22 cellular contexts compared by ENCODE assay signal in genomic region chr9:121640486-121641227, GRCh38. TPM values are rescaled to one million over a fixed set of nuclear protein-coding genes. Genes with fewer than 3 reads are reported as not detected.
DNase-seq lines count a peak whose midpoint lies in the region; ATAC-seq, FAIRE-seq and TF ChIP-seq lines count a peak whose summit lies in the region.
"Had no signal": no experiment of that assay in that cellular context is flagged by ENCODE, and none has a peak within 500 bp of the region (broad histone marks: within the 10 kb centered on the region; RNA-seq: fewer than 3 reads in every experiment).

No MANE protein-coding gene starts in this region.

- intact Hi-C loops in Right ventricle myocardium inferior (cut with DNase I) = loop anchor here (5.0 kb wide), 1 partner anchor 52 kb away; no protein-coding TSS in a partner anchor
- intact Hi-C loops in pancreas (cut with DNase I) = no loop called here

- 80 to 81% methylated on average over 2 of the region's 2 CpGs for WGBS in pancreas, 2 donors

- H3K9me3 ChIP-seq in cardiac muscle cell (ENCODE audit: low read depth) = no peaks in the 10 kb centered on the region
- no peaks in the 10 kb centered on the region for H3K9me3 ChIP-seq in right atrium auricular region
- no peaks in the 10 kb centered on the region for H3K9me3 ChIP-seq in pancreas
- H3K9me3 ChIP-seq in Karpas-422 (ENCODE audit: low read length) = no peaks in the 10 kb centered on the region
- H3K9me3 ChIP-seq: right lobe of liver, SJCRH30 had no signal

- no peaks in the 10 kb centered on the region for H4K20me1 ChIP-seq in Karpas-422 (ENCODE audit: insufficient read depth, low read depth, low read length)

- H3K27me3 Mint-ChIP-seq in activated CD4-positive, alpha-beta T cell treated with anti-CD3 and anti-CD28 coated beads, Interleukin-2, amount 10 ng/mL, durations not matched to agents 7 days and 5 days = peaks cover 2% of the 10 kb centered on the region
- H3K27me3 Mint-ChIP-seq: stimulated activated naive CD8-positive, alpha-beta T cell treated with anti-CD3 and anti-CD28 coated beads, Interleukin-15, Interleukin-2, amounts not matched to agents 100 ng/mL and 50 ng/mL, for 24 hours had no signal

- no peak overlapping the region for H3K27ac Mint-ChIP-seq in activated CD4-positive, alpha-beta T cell treated with anti-CD3 and anti-CD28 coated beads, Interleukin-2, amount 10 ng/mL, durations not matched to agents 7 days and 5 days
- H3K27ac Mint-ChIP-seq: activated naive CD4-positive, alpha-beta T cell treated with anti-CD3 and anti-CD28 coated beads, Interleukin-2, amount 10 ng/mL, durations not matched to agents 7 days and 5 days; B cell; stimulated activated naive CD8-positive, alpha-beta T cell treated with anti-CD3 and anti-CD28 coated beads, Interleukin-15, Interleukin-2, amounts not matched to agents 100 ng/mL and 50 ng/mL, for 24 hours; T-helper 17 cell had no signal

- H3K9me3 Mint-ChIP-seq in activated CD4-positive, alpha-beta T cell treated with anti-CD3 and anti-CD28 coated beads, Interleukin-2, amount 10 ng/mL, durations not matched to agents 7 days and 5 days = no peaks in the 10 kb centered on the region
- H3K9me3 Mint-ChIP-seq: activated naive CD4-positive, alpha-beta T cell treated with anti-CD3 and anti-CD28 coated beads, Interleukin-2, amount 10 ng/mL, durations not matched to agents 7 days and 5 days; H9; stimulated activated naive CD8-positive, alpha-beta T cell treated with anti-CD3 and anti-CD28 coated beads, Interleukin-15, Interleukin-2, amounts not matched to agents 100 ng/mL and 50 ng/mL, for 24 hours had no signal

- no peak overlapping the region for H3K4me3 Mint-ChIP-seq in activated CD4-positive, alpha-beta T cell treated with anti-CD3 and anti-CD28 coated beads, Interleukin-2, amount 10 ng/mL, durations not matched to agents 7 days and 5 days
- H3K4me3 Mint-ChIP-seq: activated naive CD4-positive, alpha-beta T cell treated with anti-CD3 and anti-CD28 coated beads, Interleukin-2, amount 10 ng/mL, durations not matched to agents 7 days and 5 days; B cell; H9; stimulated activated naive CD8-positive, alpha-beta T cell treated with anti-CD3 and anti-CD28 coated beads, Interleukin-15, Interleukin-2, amounts not matched to agents 100 ng/mL and 50 ng/mL, for 24 hours had no signal

- CTCF ChIA-PET in activated CD4-positive, alpha-beta T cell treated with anti-CD3 and anti-CD28 coated beads, Interleukin-2, amount 10 ng/mL, durations not matched to agents 7 days and 5 days (lab: Charles Lee) = interaction anchor here (0.5 kb wide), 2 partner anchors 116 to 348 kb away, joined by 3 read pairs; no protein-coding TSS in a partner anchor

- no peak for DNase-seq in cardiac muscle cell (ENCODE audit: low read depth in 1 of 2, low spot score in 1 of 2)
- no peak for DNase-seq in Right ventricle myocardium inferior (ENCODE audit: missing footprints)
- DNase-seq in right atrium auricular region (ENCODE audit: low spot score) = no peak
- DNase-seq in pancreas = no peak
- DNase-seq in Karpas-422 = no peak
- no peak for DNase-seq in activated CD4-positive, alpha-beta T cell treated with anti-CD3 and anti-CD28 coated beads, Interleukin-2, amount 10 ng/mL, durations not matched to agents 7 days and 5 days
- DNase-seq: activated CD4-positive, alpha-beta T cell treated with anti-CD3 and anti-CD28 coated beads, Interleukin-2, amount 50 U/mL, for 4 hours; activated T-cell treated with anti-CD3 and anti-CD28 coated beads for 4 hours; NCI-H146; NCI-H774; T-helper 17 cell had no signal

- FAIRE-seq in pancreas (lab: Jason Lieb, UNC) = no peak
- FAIRE-seq: D721Med had no signal

- ATAC-seq in Right ventricle myocardium inferior = no peak
- peak; percentile 4 to 14 (median 9) for ATAC-seq in pancreas
- ATAC-seq in GM18861 (IDR thresholded peaks at IDR 0.05; ENCODE audit: unreplicated experiment) = no peak
- no peak for ATAC-seq in GM21717 (IDR thresholded peaks at IDR 0.05; ENCODE audit: unreplicated experiment)
- ATAC-seq: T-helper 17 cell had no signal

- H3K4me1 ChIP-seq in cardiac muscle cell (ENCODE audit: low read depth) = peaks cover 15% of the 10 kb centered on the region
- peaks cover 0 to 71% of the 10 kb centered on the region in 2 donors for H3K4me1 ChIP-seq in right atrium auricular region
- peaks cover 0 to 6% (median 5%) of the 10 kb centered on the region in 3 donors for H3K4me1 ChIP-seq in pancreas
- no peaks in the 10 kb centered on the region for H3K4me1 ChIP-seq in Karpas-422 (ENCODE audit: low read length)

- no peak for TF ChIP-seq CTCF in cardiac muscle cell (IDR thresholded peaks at IDR 0.05; ENCODE audit: low read depth, low read length)
- no peak for TF ChIP-seq CTCF in right atrium auricular region (IDR thresholded peaks at IDR 0.05)
- TF ChIP-seq CTCF in pancreas (IDR thresholded peaks at IDR 0.05) = no peak

- no peak overlapping the region for H3K9ac ChIP-seq in Karpas-422 (ENCODE audit: low read length)

- H3K27ac ChIP-seq in cardiac muscle cell = peak overlapping the region; percentile 2
- H3K27ac ChIP-seq in right atrium auricular region = peak overlapping the region; percentile 43 to 54
- H3K27ac ChIP-seq in pancreas = peak overlapping the region in 1 of 4 donors; percentile 28
- H3K27ac ChIP-seq in Karpas-422 (ENCODE audit: low read length) = no peak overlapping the region
- H3K27ac ChIP-seq: right lobe of liver, SJCRH30, VCaP had no signal

- H3K9me2 ChIP-seq in Karpas-422 (replicated peaks; ENCODE audit: insufficient read depth, low read length) = no peaks in the 10 kb centered on the region

- H3K36me3 Mint-ChIP-seq in activated CD4-positive, alpha-beta T cell treated with anti-CD3 and anti-CD28 coated beads, Interleukin-2, amount 10 ng/mL, durations not matched to agents 7 days and 5 days (ENCODE audit: low read depth) = no peaks in the 10 kb centered on the region
- H3K36me3 Mint-ChIP-seq: activated naive CD4-positive, alpha-beta T cell treated with anti-CD3 and anti-CD28 coated beads, Interleukin-2, amount 10 ng/mL, durations not matched to agents 7 days and 5 days had no signal

- POLR2A ChIA-PET in activated CD4-positive, alpha-beta T cell treated with anti-CD3 and anti-CD28 coated beads, Interleukin-2, amount 10 ng/mL, durations not matched to agents 7 days and 5 days (lab: Charles Lee) = no interaction called here

- no peak overlapping the region for H3K4me2 ChIP-seq in Karpas-422 (ENCODE audit: low read depth, low read length, poor library complexity, severe bottlenecking)

- no peaks in the 10 kb centered on the region for H3K4me1 Mint-ChIP-seq in activated CD4-positive, alpha-beta T cell treated with anti-CD3 and anti-CD28 coated beads, Interleukin-2, amount 10 ng/mL, durations not matched to agents 7 days and 5 days
- H3K4me1 Mint-ChIP-seq: activated naive CD4-positive, alpha-beta T cell treated with anti-CD3 and anti-CD28 coated beads, Interleukin-2, amount 10 ng/mL, durations not matched to agents 7 days and 5 days had no signal

- no peak overlapping the region for H3K4me3 ChIP-seq in cardiac muscle cell
- H3K4me3 ChIP-seq in right atrium auricular region = no peak overlapping the region
- no peak overlapping the region for H3K4me3 ChIP-seq in pancreas
- no peak overlapping the region for H3K4me3 ChIP-seq in Karpas-422 (ENCODE audit: low read length)
- H3K4me3 ChIP-seq: coronary artery, right lobe of liver, SJCRH30 had no signal

- no peak overlapping the region for H2AFZ ChIP-seq in Karpas-422 (ENCODE audit: low read length)

- H3K36me3 ChIP-seq in cardiac muscle cell (no peaks in the 10 kb centered on the region), right atrium auricular region (no peaks in the 10 kb centered on the region), pancreas (no peaks in the 10 kb centered on the region), Karpas-422 (ENCODE audit: insufficient read depth, low read length) (no peaks in the 10 kb centered on the region)
- H3K36me3 ChIP-seq: right lobe of liver, SJCRH30 had no signal

- H3K27me3 ChIP-seq in cardiac muscle cell (no peaks in the 10 kb centered on the region), right atrium auricular region (no peaks in the 10 kb centered on the region), pancreas (no peaks in the 10 kb centered on the region), Karpas-422 (ENCODE audit: low read length) (no peaks in the 10 kb centered on the region)
- H3K27me3 ChIP-seq: right lobe of liver, SJCRH30 had no signal

- H3K79me2 ChIP-seq in Karpas-422 (ENCODE audit: low read length) = no peaks in the 10 kb centered on the region

RNA-seq across cellular contexts. Expression of gene DAB2IP, which starts 10.8 kb away (rescaled TPM):
- total RNA-seq in cardiac muscle cell (105 TPM in 2 replicates), Right ventricle myocardium inferior (53.0 TPM), right atrium auricular region (10 to 100 TPM; 38.0 to 47.0 TPM), pancreas (10 to 100 TPM; 19.8 to 52.1 (median 25.3) TPM)
- polyA plus RNA-seq in cardiac muscle cell (25.7 and 31.7 TPM in 2 replicates), pancreas (10 to 100 TPM; 14.7 to 27.9 TPM)
- 0.18 and 1.3 TPM in 2 replicates for total RNA-seq in Karpas-422 (2014; rRNA removed; shearing (Covaris generic); ENCODE audit: low replicate concordance)
- total RNA-seq in activated CD4-positive, alpha-beta T cell treated with anti-CD3 and anti-CD28 coated beads, Interleukin-2, amount 10 ng/mL, durations not matched to agents 7 days and 5 days = not detected
- total RNA-seq: T-helper 17 cell had no signal

Comparison
In these comparisons a context has a peak if more than half of its experiments do, and no peak if none do; other contexts are left out.
1. ATAC-seq: peak in pancreas (4 of 4); none in Right ventricle myocardium inferior (single experiment), GM18861 (single experiment) and GM21717 (single experiment).